11 cellular contexts compared by ENCODE assay signal in genomic region chr1:110616587-110616986, GRCh38. TPM values are rescaled to one million over a fixed set of nuclear protein-coding genes. Genes with fewer than 3 reads are reported as not detected.
DNase-seq lines count a peak whose midpoint lies in the region; ATAC-seq and TF ChIP-seq lines count a peak whose summit lies in the region.
"Had no signal": no experiment of that assay in that cellular context is flagged by ENCODE, and none has a peak within 500 bp of the region (broad histone marks: within the 10 kb centered on the region; RNA-seq: fewer than 3 reads in every experiment).

No MANE protein-coding gene starts in this region.

- no peaks in the 10 kb centered on the region for H4K20me1 ChIP-seq in BLaER1 treated with 17β-estradiol and CSF1 and Interleukin-3, amounts not matched to agents 10 nM and 100 nM
- H4K20me1 ChIP-seq in GM23248 (ENCODE audit: insufficient read depth) = no peaks in the 10 kb centered on the region

- peak overlapping the region in 2 of 11 experiments; percentile 21 to 35; a peak in 1 of 22 replicates for H3K9ac ChIP-seq in BLaER1 treated with 17β-estradiol and CSF1 and Interleukin-3, amounts not matched to agents 10 nM and 100 nM
- H3K9ac ChIP-seq in GM23248 = no peak overlapping the region

- H3K4me2 ChIP-seq in BLaER1 treated with 17β-estradiol and CSF1 and Interleukin-3, amounts not matched to agents 10 nM and 100 nM = peak overlapping the region in 6 of 11 experiments; percentile 31 to 68 (median 49); a peak in 11 of 22 replicates
- no peak overlapping the region for H3K4me2 ChIP-seq in GM23248 (ENCODE audit: unreplicated experiment)

- TF ChIP-seq CTCF in choroid plexus epithelial cell (conservative IDR thresholded peaks at IDR 0.05; ENCODE audit: low read depth, low read length) = no peak

- in situ Hi-C loops in GM23248 (cut with MboI) = no loop called here

- H3K27ac ChIP-seq in BLaER1 treated with 17β-estradiol and CSF1 and Interleukin-3, amounts not matched to agents 10 nM and 100 nM = 0 out of 22 replicates have a peak overlapping the region, but pooled peaks of 1 of the 11 experiments have one; percentile 3
- no peak overlapping the region for H3K27ac ChIP-seq in GM23248
- H3K27ac ChIP-seq: neutrophil, tibial artery had no signal

- no peaks in the 10 kb centered on the region for H3K79me2 ChIP-seq in GM23248 (ENCODE audit: insufficient read depth)

- H2AFZ ChIP-seq in GM23248 = no peak overlapping the region

- no peaks in the 10 kb centered on the region for H3K9me2 ChIP-seq in GM23248 (ENCODE audit: insufficient read depth)

- no peaks in the 10 kb centered on the region for H3K36me3 ChIP-seq in BLaER1 treated with 17β-estradiol and CSF1 and Interleukin-3, amounts not matched to agents 10 nM and 100 nM
- H3K36me3 ChIP-seq in GM23248 (ENCODE audit: low read depth) = no peaks in the 10 kb centered on the region
- H3K36me3 ChIP-seq: neutrophil, tibial artery had no signal

- no peaks in the 10 kb centered on the region for H3K9me3 ChIP-seq in BLaER1 treated with 17β-estradiol and CSF1 and Interleukin-3, amounts not matched to agents 10 nM and 100 nM (replicated peaks in 1 of 11)
- no peaks in the 10 kb centered on the region for H3K9me3 ChIP-seq in GM23248 (ENCODE audit: low read depth)
- H3K9me3 ChIP-seq: neutrophil, tibial artery had no signal

- H3K4me1 ChIP-seq in BLaER1 treated with 17β-estradiol and CSF1 and Interleukin-3, amounts not matched to agents 10 nM and 100 nM = peaks cover 21 to 38% (median 27%) of the 10 kb centered on the region in 10 experiments
- no peaks in the 10 kb centered on the region for H3K4me1 ChIP-seq in GM23248 (ENCODE audit: insufficient read depth)

- no peaks in the 10 kb centered on the region for H3F3A ChIP-seq in GM23248 (ENCODE audit: insufficient read depth)

- H3K4me3 ChIP-seq in BLaER1 treated with 17β-estradiol and CSF1 and Interleukin-3, amounts not matched to agents 10 nM and 100 nM = no peak overlapping the region
- H3K4me3 ChIP-seq in GM23248 = no peak overlapping the region
- no peak overlapping the region for H3K4me3 ChIP-seq in choroid plexus epithelial cell (ENCODE audit: low read depth, low read length)
- H3K4me3 ChIP-seq: tibial artery had no signal

- DNase-seq in GM23248 = peak; percentile 21
- DNase-seq in NCI-H446 treated with DMSO at 0.1 percent for 48 hours (lab: John Stamatoyannopoulos, UW) = peak; percentile 38
- DNase-seq in choroid plexus epithelial cell (ENCODE audit: low read depth) = peak; percentile 42
- DNase-seq in stimulated activated CD4-positive, alpha-beta T cell treated with anti-CD3 and anti-CD28 coated beads, Interleukin-15, amount 100 ng/mL, for 24 hours = no peak
- no peak for DNase-seq in middle frontal gyrus (ENCODE audit: extremely low spot score, low spot score)
- no peak for DNase-seq in midbrain (lab: John Stamatoyannopoulos, UW)
- DNase-seq: activated CD4-positive, CD25-positive, alpha-beta regulatory T cell treated with anti-CD3 and anti-CD28 coated beads, Interleukin-2, amount 50 U/mL, for 72 hours; tibial artery had no signal

- 2 to 13% methylated on average over 3 of the region's 3 CpGs for WGBS in GM23248 (ENCODE audit: low coverage in 1 of 2, low lambda C conversion rate in 2 of 2, missing lambda C conversion rate in 2 of 2), 2 experiments

- peaks cover 7 to 22% (median 16%) of the 10 kb centered on the region in 11 experiments; a peak in 17 of 22 replicates for H3K27me3 ChIP-seq in BLaER1 treated with 17β-estradiol and CSF1 and Interleukin-3, amounts not matched to agents 10 nM and 100 nM
- H3K27me3 ChIP-seq in GM23248 (replicated peaks; ENCODE audit: insufficient read depth) = peaks cover 31% of the 10 kb centered on the region; the same call in 1 of the 2 replicates

- no peak for ATAC-seq in HG03280 (IDR thresholded peaks at IDR 0.05; ENCODE audit: unreplicated experiment)

RNA-seq across cellular contexts. Expression of gene KCNA2, which starts 10.4 kb away (rescaled TPM):
- not detected in 2 replicates for total RNA-seq in GM23248 (2014; rRNA removed; shearing (Covaris generic))
- not detected in 2 replicates for polyA plus RNA-seq in GM23248 (2016; fragmentation: Nextera tagmentation; extraction: Ambion mirVana)

RNA-seq across cellular contexts. Expression of gene KCNA3, which starts 58.2 kb away (rescaled TPM):
- total RNA-seq in GM23248 (2014; rRNA removed; shearing (Covaris generic)) = not detected in 2 replicates
- not detected in 2 replicates for polyA plus RNA-seq in GM23248 (2016; fragmentation: Nextera tagmentation; extraction: Ambion mirVana)

Comparison
In these comparisons a context has a peak if more than half of its experiments do, and no peak if none do; other contexts are left out.
1. DNase-seq: peak in GM23248 (single experiment), NCI-H446 treated with DMSO at 0.1 percent for 48 hours (single experiment) and choroid plexus epithelial cell (single experiment); none in stimulated activated CD4-positive, alpha-beta T cell treated with anti-CD3 and anti-CD28 coated beads, Interleukin-15, amount 100 ng/mL, for 24 hours (single experiment), middle frontal gyrus (single experiment) and midbrain (single experiment).